ENCODE assay signal across 16 cellular contexts in genomic region chr16:1199342-1200013, GRCh38. TPM values are rescaled to one million over a fixed set of nuclear protein-coding genes. Genes with fewer than 3 reads are reported as not detected.
"Had no signal": no experiment of that assay in that cellular context is flagged by ENCODE, and none has a peak within 500 bp of the region (broad histone marks: within the 10 kb centered on the region; RNA-seq: fewer than 3 reads in every experiment).

No MANE protein-coding gene starts in this region.

- ATAC-seq: foreskin keratinocyte, sciatic nerve had no signal

- H3K9me3 Mint-ChIP-seq: activated T-cell treated with anti-CD3 and anti-CD28 coated beads, Interleukin-2, amount 50 U/mL, for 24 hours; immature natural killer cell; nephron had no signal

- DNase-seq: activated CD4-positive, alpha-beta T cell treated with anti-CD3 and anti-CD28 coated beads, Interleukin-2, amount 50 U/mL, for 1 hour; activated CD4-positive, CD25-positive, alpha-beta regulatory T cell; activated effector memory CD4-positive, alpha-beta T cell treated with Interleukin-2 at 50 U/mL for 16 hours; activated T-cell treated with anti-CD3 and anti-CD28 coated beads, Interleukin-2, amount 50 U/mL, for 24 hours; central memory CD4-positive, alpha-beta T cell; colonic mucosa; foreskin keratinocyte; immature natural killer cell; stomach; T-helper 2 cell had no signal

- H3K9me3 ChIP-seq: colonic mucosa, stomach, thoracic aorta had no signal

- H3K27ac ChIP-seq: colonic mucosa, foreskin keratinocyte, stomach, thoracic aorta had no signal

- H3K4me1 ChIP-seq: colonic mucosa, foreskin keratinocyte had no signal

- H3K4me3 ChIP-seq: colonic mucosa, stomach, thoracic aorta had no signal

- H3K36me3 ChIP-seq: colonic mucosa, thoracic aorta had no signal

- H3K27me3 Mint-ChIP-seq: activated T-cell treated with anti-CD3 and anti-CD28 coated beads, Interleukin-2, amount 50 U/mL, for 24 hours had no signal

- H3K36me3 Mint-ChIP-seq: activated naive CD4-positive, alpha-beta T cell treated with anti-CD3 and anti-CD28 coated beads, Interleukin-2, amount 50 U/mL, for 72 hours; immature natural killer cell had no signal

- H3K4me3 Mint-ChIP-seq: activated T-cell treated with anti-CD3 and anti-CD28 coated beads, Interleukin-2, amount 50 U/mL, for 24 hours; immature natural killer cell; nephron had no signal

- H3K27me3 ChIP-seq: colonic mucosa, foreskin keratinocyte had no signal

- H3K27ac Mint-ChIP-seq: activated naive CD4-positive, alpha-beta T cell treated with anti-CD3 and anti-CD28 coated beads, Interleukin-2, amount 50 U/mL, for 72 hours; activated T-cell treated with anti-CD3 and anti-CD28 coated beads, Interleukin-2, amount 50 U/mL, for 24 hours; nephron had no signal

- H3K4me1 Mint-ChIP-seq: nephron had no signal

RNA-seq across cellular contexts. Expression of gene TPSG1, which starts 25.6 kb away (rescaled TPM):
- total RNA-seq: activated naive CD4-positive, alpha-beta T cell treated with anti-CD3 and anti-CD28 coated beads, Interleukin-2, amount 50 U/mL, for 72 hours; endothelial cell of umbilical vein; foreskin keratinocyte; pulmonary artery endothelial cell had no signal
- polyA plus RNA-seq: endothelial cell of umbilical vein, foreskin keratinocyte, immature natural killer cell had no signal

RNA-seq across cellular contexts. Expression of gene TPSB2, which starts 30.5 kb away (rescaled TPM):
- total RNA-seq: endothelial cell of umbilical vein, foreskin keratinocyte, pulmonary artery endothelial cell had no signal
- polyA plus RNA-seq: endothelial cell of umbilical vein, foreskin keratinocyte, immature natural killer cell had no signal

RNA-seq across cellular contexts. Expression of gene TPSAB1, which starts 41.0 kb away (rescaled TPM):
- total RNA-seq: endothelial cell of umbilical vein, foreskin keratinocyte, pulmonary artery endothelial cell had no signal
- polyA plus RNA-seq: endothelial cell of umbilical vein, foreskin keratinocyte, immature natural killer cell had no signal

RNA-seq across cellular contexts. Expression of gene CACNA1H, which starts 46.6 kb away (rescaled TPM):
- total RNA-seq: endothelial cell of umbilical vein, foreskin keratinocyte had no signal
- polyA plus RNA-seq: foreskin keratinocyte had no signal

RNA-seq across cellular contexts. Expression of gene TPSD1, which starts 56.4 kb away (rescaled TPM):
- total RNA-seq: activated naive CD4-positive, alpha-beta T cell treated with anti-CD3 and anti-CD28 coated beads, Interleukin-2, amount 50 U/mL, for 72 hours; endothelial cell of umbilical vein; foreskin keratinocyte; pulmonary artery endothelial cell had no signal
- polyA plus RNA-seq: endothelial cell of umbilical vein, foreskin keratinocyte, immature natural killer cell had no signal
